13 cellular contexts compared by ENCODE assay signal in genomic region chr17:29732613-29733012, GRCh38.
A peak's percentile ranks its signal among the peaks of the same experiment; 100 is the strongest.
DNase-seq lines count a peak whose midpoint lies in the region; ATAC-seq and TF ChIP-seq lines count a peak whose summit lies in the region.
"Had no signal": no experiment of that assay in that cellular context is flagged by ENCODE, and none has a peak within 500 bp of the region (broad histone marks: within the 10 kb centered on the region; RNA-seq: fewer than 3 reads in every experiment).

No MANE protein-coding gene starts in this region.

- DNase-seq in AG08396 (ENCODE audit: low spot score) = peak; percentile 12
- peak; percentile 26 for DNase-seq in LHCN-M2 (ENCODE audit: low read depth)
- DNase-seq in choroid plexus epithelial cell (ENCODE audit: low read depth) = peak; percentile 57
- DNase-seq: activated CD8-positive, alpha-beta memory T cell treated with anti-CD3 and anti-CD28 coated beads, Interleukin-2, amount 10 ng/mL, durations not matched to agents 7 days and 5 days; foreskin melanocyte; stimulated activated naive CD8-positive, alpha-beta T cell treated with anti-CD3 and anti-CD28 coated beads, Interleukin-15, Interleukin-2, amounts not matched to agents 100 U/mL and 50 U/mL, for 24 hours had no signal

- 74% methylated on average over 3 of the region's 5 CpGs; no CpG with 5 or more reads in 1 of the 2 experiments for WGBS in mesodermal cell (ENCODE audit: insufficient coverage in 2 of 2), 2 experiments

- H3K4me3 ChIP-seq in choroid plexus epithelial cell (ENCODE audit: low read depth, low read length) (no peak overlapping the region), mesodermal cell (ENCODE audit: extremely low read depth, insufficient read depth, low read length, poor library complexity, severe bottlenecking) (no peak overlapping the region)
- H3K4me3 ChIP-seq: SK-N-MC had no signal

- H3K4me1 ChIP-seq in mesodermal cell (ENCODE audit: control insufficient read depth, insufficient read depth, low read length, poor library complexity, severe bottlenecking) = peaks cover 23% of the 10 kb centered on the region

- no peak for ATAC-seq in GM18498 (IDR thresholded peaks at IDR 0.05; ENCODE audit: unreplicated experiment)
- ATAC-seq in GM21786 (IDR thresholded peaks at IDR 0.05; ENCODE audit: unreplicated experiment) = no peak
- ATAC-seq in HG03095 (IDR thresholded peaks at IDR 0.05; ENCODE audit: unreplicated experiment) = no peak
- ATAC-seq in HG03135 (IDR thresholded peaks at IDR 0.05; ENCODE audit: unreplicated experiment) = no peak
- ATAC-seq: activated CD8-positive, alpha-beta memory T cell treated with anti-CD3 and anti-CD28 coated beads, Interleukin-2, amount 10 ng/mL, durations not matched to agents 7 days and 5 days; stimulated activated naive CD8-positive, alpha-beta T cell treated with anti-CD3 and anti-CD28 coated beads, Interleukin-15, Interleukin-2, amounts not matched to agents 100 U/mL and 50 U/mL, for 24 hours had no signal

- H3K27ac ChIP-seq in mesodermal cell (ENCODE audit: low read depth, low read length, severe bottlenecking) = peak overlapping the region; percentile 57
- H3K27ac ChIP-seq: KMS-11, SK-N-MC had no signal

- peaks cover 8% of the 10 kb centered on the region for H3K9me3 ChIP-seq in mesodermal cell (ENCODE audit: control insufficient read depth, low read length)

- no peak for TF ChIP-seq CTCF in choroid plexus epithelial cell (conservative IDR thresholded peaks at IDR 0.05; ENCODE audit: low read depth, low read length)

- H3K36me3 ChIP-seq in mesodermal cell (ENCODE audit: control insufficient read depth, insufficient read depth, low read length) = peaks cover 9% of the 10 kb centered on the region
